ENCODE assay signal across 16 cellular contexts in the genomic region with DNA sequence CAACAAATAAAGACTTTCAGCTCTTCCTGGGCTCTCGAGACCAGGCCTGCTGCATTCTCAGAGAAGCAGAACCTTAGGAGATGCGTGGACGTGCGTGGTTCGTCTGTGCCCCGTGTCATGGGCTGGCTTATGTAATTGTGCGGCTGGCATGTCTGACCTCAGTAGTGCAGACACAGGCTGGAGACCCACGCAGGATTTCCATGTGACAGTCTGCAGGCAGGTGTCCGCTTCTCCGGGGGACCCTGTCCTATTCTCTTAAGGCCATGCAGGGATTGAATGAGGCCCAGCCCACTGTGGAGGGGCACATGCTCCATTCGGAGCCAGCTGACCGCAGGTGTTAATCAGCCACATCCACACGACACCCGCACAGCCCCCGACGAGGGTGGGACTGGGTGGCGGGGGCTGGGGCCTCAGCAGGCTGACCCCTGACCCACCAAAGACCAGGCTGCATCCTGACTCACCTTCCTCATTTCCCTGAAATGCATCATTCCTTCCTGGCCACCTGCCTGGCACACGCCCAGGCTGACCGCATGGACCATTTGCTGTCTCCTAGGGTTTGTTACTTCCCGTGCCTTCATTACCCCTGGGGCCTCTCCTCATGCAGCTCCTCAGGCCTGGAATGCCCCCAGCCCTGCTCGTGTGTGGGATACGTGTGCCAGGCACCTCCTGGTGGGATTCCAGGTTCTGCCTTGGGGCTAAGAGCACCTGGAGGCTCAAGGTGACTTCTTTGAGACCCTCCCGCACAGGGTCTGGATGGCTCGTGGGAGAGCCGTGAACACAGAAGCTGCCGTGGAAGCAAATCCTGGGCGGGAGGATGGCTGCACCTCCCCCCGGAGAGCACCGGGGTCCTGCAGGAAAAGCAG. TPM values are rescaled to one million over a fixed set of nuclear protein-coding genes. Genes with fewer than 3 reads are reported as not detected.
DNase-seq lines count a peak whose midpoint lies in the region; FAIRE-seq and TF ChIP-seq lines count a peak whose summit lies in the region.
"Had no signal": no experiment of that assay in that cellular context is flagged by ENCODE, and none has a peak within 500 bp of the region (broad histone marks: within the 10 kb centered on the region; RNA-seq: fewer than 3 reads in every experiment).

No MANE protein-coding gene starts in this region.

- no peak overlapping the region for H2BK5ac ChIP-seq in H1 (ENCODE audit: low read depth, low read length)

- H3K9ac ChIP-seq in H1 (replicated peaks in 1 of 4; ENCODE audit: extremely low read depth in 1 of 4, low read depth in 3 of 4, low read length in 3 of 4), result no peak overlapping the region

- no peak overlapping the region for H3K56ac ChIP-seq in H1 (replicated peaks; ENCODE audit: insufficient read length, low read depth, low read length)

- H3K23me2 ChIP-seq in H1 (ENCODE audit: low read depth, low read length), result 0 out of 2 replicates have a peak, but pooled peaks cover 2% of the 10 kb centered on the region

- no peak for TF ChIP-seq EP300 in H1 (IDR thresholded peaks at IDR 0.05; ENCODE audit: borderline replicate concordance in 1 of 2, low read depth in 2 of 2, low read length in 2 of 2)
- no peak for TF ChIP-seq EP300 in stomach (IDR thresholded peaks at IDR 0.05)

- CTCF ChIA-PET in PC-9 (lab: Charles Lee), result no interaction called here
- CTCF ChIA-PET in H1 (lab: Charles Lee; ENCODE audit: partially characterized antibody), result interaction anchor here (1.4 to 4.2 kb wide), 3 partner anchors 9 to 71 kb away, joined by 4 to 28 read pairs (median 7); no protein-coding TSS in a partner anchor
- CTCF ChIA-PET in GM10248 (lab: Yijun Ruan, JAX), result interaction anchor here (1.0 to 1.4 kb wide), 2 partner anchors 15 to 38 kb away, joined by 3 to 4 read pairs; no protein-coding TSS in a partner anchor

- H2BK20ac ChIP-seq in H1 (ENCODE audit: low read length), result no peak overlapping the region

- no peak overlapping the region for H4K8ac ChIP-seq in H1 (ENCODE audit: extremely low read depth, insufficient read depth, low read length)

- H2BK15ac ChIP-seq in H1 (ENCODE audit: low read length), result no peak overlapping the region

- POLR2A ChIA-PET in PC-9 (lab: Charles Lee; ENCODE audit: unreplicated experiment) (no interaction called here), H1 (lab: Charles Lee; ENCODE audit: partially characterized antibody) (interaction anchor here (1.4 kb wide), 1 partner anchor 10 kb away, joined by 3 read pairs; no protein-coding TSS in a partner anchor), GM10248 (lab: Yijun Ruan, JAX) (no interaction called here)

- H3K36me3 ChIP-seq in PC-9 (ENCODE audit: low read depth) (no peaks in the 10 kb centered on the region), H1 (ENCODE audit: control insufficient read depth in 2 of 4, insufficient read depth in 4 of 4, low read length in 3 of 4) (no peaks in the 10 kb centered on the region), stomach (no peaks in the 10 kb centered on the region)

- WGBS in H1 (ENCODE audit: extremely low coverage in 1 of 2, insufficient coverage in 1 of 2, insufficient read length in 1 of 2, insufficient replicate concordance in 2 of 2, low coverage in 1 of 2, low lambda C conversion rate in 2 of 2, missing lambda C conversion rate in 1 of 2), 2 experiments, result 88% methylated on average over 29 of the region's 29 CpGs; no CpG with 5 or more reads in 1 of the 2 experiments
- WGBS in stomach, 5 donors, result 79 to 87% (median 84%) methylated on average over 28 to 29 of the region's 29 CpGs

- no peak overlapping the region for H2BK120ac ChIP-seq in H1 (replicated peaks; ENCODE audit: low read depth, low read length)

- H4K5ac ChIP-seq in H1 (ENCODE audit: insufficient read length, low read depth, low read length), result no peak overlapping the region

- H3K4me1 ChIP-seq in PC-9 (replicated peaks; ENCODE audit: insufficient read depth) (peaks cover 13% of the 10 kb centered on the region), H1 (replicated peaks in 1 of 4; ENCODE audit: control insufficient read depth in 3 of 4, insufficient read depth in 4 of 4, low read length in 3 of 4) (peaks cover 3 to 12% (median 7%) of the 10 kb centered on the region in 4 experiments), stomach (peaks cover 0 to 27% (median 7%) of the 10 kb centered on the region in 4 donors)

- H3K4ac ChIP-seq in H1 (replicated peaks; ENCODE audit: insufficient read length, low read depth, low read length), result no peak overlapping the region

- no peak overlapping the region; the same call in 1 of the 2 replicates for H3K18ac ChIP-seq in H1 (ENCODE audit: extremely low read depth, low read length)

- H3K79me2 ChIP-seq in PC-9 (ENCODE audit: low read depth) (no peaks in the 10 kb centered on the region), H1 (ENCODE audit: control insufficient read depth in 1 of 2, insufficient read depth in 2 of 2, low read length in 2 of 2) (no peaks in the 10 kb centered on the region)

- H3K27ac ChIP-seq in PC-9 (no peak overlapping the region), H1 (ENCODE audit: low read depth, low read length) (no peak overlapping the region), layer of hippocampus (ENCODE audit: low read depth, low read length) (peak overlapping the region; percentile 35), stomach (peak overlapping the region; percentile 6 to 62 (median 61))
- H3K27ac ChIP-seq: RWPE1 had no signal

- H3K4me3 ChIP-seq in PC-9, result no peak overlapping the region
- no peak overlapping the region for H3K4me3 ChIP-seq in H1 (ENCODE audit: extremely low read depth in 1 of 4, insufficient read depth in 2 of 4, low read depth in 3 of 4, low read length in 4 of 4)
- no peak overlapping the region for H3K4me3 ChIP-seq in stomach

- DNase-seq in PC-9, result peak; percentile 48 to 78
- DNase-seq in H1 (ENCODE audit: low read depth in 1 of 2, low spot score in 2 of 2), result no peak
- no peak for DNase-seq in stomach
- no peak for DNase-seq in activated CD4-positive, alpha-beta T cell treated with anti-CD3 and anti-CD28 coated beads for 1 hour
- no peak for DNase-seq in NOMO-1 (lab: John Stamatoyannopoulos, UW; ENCODE audit: unreplicated experiment in 2 of 2)
- no peak for DNase-seq in NCI-H2029 treated with DMSO at 0.1 percent for 48 hours (lab: John Stamatoyannopoulos, UW)
- no peak for DNase-seq in GM10248 (ENCODE audit: extremely low spot score)
- DNase-seq: activated CD4-positive, alpha-beta T cell treated with anti-CD3 and anti-CD28 coated beads for 36 hours; activated naive CD4-positive, alpha-beta T cell treated with anti-CD3 and anti-CD28 coated beads, Interleukin-2, amount 50 U/mL, for 16 hours; effector memory CD4-positive, alpha-beta T cell; naive thymus-derived CD4-positive, alpha-beta T cell; NCI-H1092 treated with DMSO at 0.1 percent for 48 hours; NCI-H774 had no signal

- no peak for FAIRE-seq in H1 (lab: Jason Lieb, UNC)
- FAIRE-seq: GM12891 had no signal

- BruUV-seq in PC-9 (replicated peaks; lab: Mats Ljungman, UMichigan), result no TSS peak

- no peaks in the 10 kb centered on the region for H3K9me3 ChIP-seq in PC-9 (ENCODE audit: insufficient read depth, low read depth)
- no peaks in the 10 kb centered on the region for H3K9me3 ChIP-seq in H1 (ENCODE audit: insufficient read depth in 2 of 2, low read depth in 1 of 2, low read length in 1 of 2)
- no peaks in the 10 kb centered on the region for H3K9me3 ChIP-seq in stomach

- H3F3A ChIP-seq in PC-9 (ENCODE audit: insufficient read depth, low read depth), result peaks cover 8% of the 10 kb centered on the region; the same call in 1 of the 2 replicates

- peak overlapping the region; percentile 28 for H4K91ac ChIP-seq in H1 (replicated peaks; ENCODE audit: insufficient read length, low read length)

- no peak overlapping the region for H3K23ac ChIP-seq in H1 (ENCODE audit: insufficient read length)

- H2BK12ac ChIP-seq in H1 (ENCODE audit: low read depth, low read length), result no peak overlapping the region

- no peak overlapping the region for H2AK5ac ChIP-seq in H1 (ENCODE audit: low read depth, low read length)

- no peak for TF ChIP-seq CTCF in PC-9 (conservative IDR thresholded peaks at IDR 0.05)
- TF ChIP-seq CTCF in H1 (IDR thresholded peaks at IDR 0.05; ENCODE audit: control extremely low read depth in 1 of 3, insufficient read depth in 1 of 3, low read depth in 1 of 3, low read length in 3 of 3), result no peak
- no peak for TF ChIP-seq CTCF in stomach (IDR thresholded peaks at IDR 0.05)
- TF ChIP-seq CTCF in GM10248 (IDR thresholded peaks at IDR 0.05; ENCODE audit: control extremely low read depth, extremely low read depth, low read depth, missing control alignments), result no peak

- H3K4me2 ChIP-seq in PC-9 (peak overlapping the region; percentile 54), H1 (ENCODE audit: insufficient read depth in 1 of 2, low read depth in 2 of 2, low read length in 2 of 2) (no peak overlapping the region)

- intact Hi-C loops in PC-9 (cut with micrococcal nuclease; ENCODE audit: unreplicated experiment) (no loop called here), stomach (cut with DNase I; ENCODE audit: low total_unique reads) (no loop called here)

- no peaks in the 10 kb centered on the region for H3K79me1 ChIP-seq in H1 (ENCODE audit: low read depth, low read length)

- no peaks in the 10 kb centered on the region for H3K27me3 ChIP-seq in PC-9 (ENCODE audit: insufficient read depth, low read depth)
- no peaks in the 10 kb centered on the region; a peak in 1 of 7 replicates for H3K27me3 ChIP-seq in H1 (replicated peaks in 1 of 4; ENCODE audit: control insufficient read depth in 3 of 4, extremely low read depth in 1 of 4, insufficient read depth in 3 of 4, low read length in 3 of 4)
- no peaks in the 10 kb centered on the region for H3K27me3 ChIP-seq in layer of hippocampus (ENCODE audit: control insufficient read depth, insufficient read depth, low read length)
- H3K27me3 ChIP-seq in stomach, result peaks cover 0 to 13% (median 0%) of the 10 kb centered on the region in 3 donors

- H3K9me2 ChIP-seq in PC-9 (ENCODE audit: insufficient read depth), result no peaks in the 10 kb centered on the region

- TF ChIP-seq POLR2A in H1 (IDR thresholded peaks at IDR 0.05; ENCODE audit: control extremely low read depth in 1 of 2, low read depth in 2 of 2, low read length in 2 of 2) (no peak), stomach (IDR thresholded peaks at IDR 0.05) (no peak)

- no peak for TF ChIP-seq RAD21 in H1 (IDR thresholded peaks at IDR 0.05 in 1 of 2, conservative IDR thresholded peaks at IDR 0.05 in 1 of 2; ENCODE audit: low read depth in 2 of 2, low read length in 2 of 2)

- H2AFZ ChIP-seq in PC-9, result no peak overlapping the region
- H2AFZ ChIP-seq in H1 (ENCODE audit: low read length), result no peak overlapping the region

- H3K14ac ChIP-seq in H1 (ENCODE audit: insufficient read length), result no peak overlapping the region

- H4K20me1 ChIP-seq in PC-9 (ENCODE audit: insufficient read depth) (no peaks in the 10 kb centered on the region), H1 (replicated peaks in 1 of 2; ENCODE audit: control insufficient read depth in 1 of 2, insufficient read depth in 2 of 2, low read length in 2 of 2) (peaks cover 2 to 8% of the 10 kb centered on the region in 2 experiments)

RNA-seq across cellular contexts. Expression of a gene that starts 10.7 kb away (rescaled TPM):
- 21.7 and 28.2 TPM in 2 replicates for total RNA-seq in PC-9 (2021)
- 22.9 and 24.4 TPM in 2 replicates for total RNA-seq in H1 (2021; fragmentation: NEBNext Ultra II Directional; extraction: Animal tissue kit (Norgen Biotek cat#: 25700))
- polyA plus RNA-seq in H1 (2011; rRNA removed), result 10.1 and 15.9 TPM in 2 replicates
- polyA plus RNA-seq in H1 (2011; cell fraction: cytosol; rRNA removed), result 13.8 TPM
- polyA plus RNA-seq in H1 (2011; cell fraction: nucleus; rRNA removed), result 82.6 TPM
- 16.2 to 22.1 TPM (median 19.9 TPM) in 4 replicates for polyA plus RNA-seq in H1 (2012, experiment 1 of 2)
- polyA plus RNA-seq in H1 (2012, experiment 2 of 2), result 10.5 TPM
- polyA plus RNA-seq in H1 (2013, experiment 1 of 2), result 10.9 TPM
- polyA plus RNA-seq in H1 (2013, experiment 2 of 2), result 11.8 TPM
- polyA minus RNA-seq in H1 (2011; rRNA and poly(A)+ RNA removed), result 16.6 and 19.1 TPM in 2 replicates
- polyA minus RNA-seq in H1 (2011; cell fraction: cytosol; rRNA and poly(A)+ RNA removed), result 18.4 TPM
- polyA minus RNA-seq in H1 (2011; cell fraction: nucleus; rRNA and poly(A)+ RNA removed), result 40.8 TPM
- total RNA-seq in stomach, result 100 to 1,000 TPM in 1 of 5 donors, 10 to 100 TPM in 4; 39.1 to 363 (median 58.6) TPM
- polyA plus RNA-seq in stomach, result 10 to 100 TPM; 10.8 to 20.0 (median 13.3) TPM

Comparison
In these comparisons a context has a peak if more than half of its experiments do, and no peak if none do; other contexts are left out.
1. DNase-seq: peak in PC-9 (2 of 2); none in H1 (0 of 2), stomach (single experiment), activated CD4-positive, alpha-beta T cell treated with anti-CD3 and anti-CD28 coated beads for 1 hour (single experiment), NOMO-1 (0 of 2), NCI-H2029 treated with DMSO at 0.1 percent for 48 hours (single experiment) and GM10248 (single experiment).
2. H3K27ac ChIP-seq: peak in layer of hippocampus (single experiment) and stomach (5 of 5); none in PC-9 (single experiment) and H1 (single experiment).